ENCODE assay signal across 9 cellular contexts in the genomic region with DNA sequence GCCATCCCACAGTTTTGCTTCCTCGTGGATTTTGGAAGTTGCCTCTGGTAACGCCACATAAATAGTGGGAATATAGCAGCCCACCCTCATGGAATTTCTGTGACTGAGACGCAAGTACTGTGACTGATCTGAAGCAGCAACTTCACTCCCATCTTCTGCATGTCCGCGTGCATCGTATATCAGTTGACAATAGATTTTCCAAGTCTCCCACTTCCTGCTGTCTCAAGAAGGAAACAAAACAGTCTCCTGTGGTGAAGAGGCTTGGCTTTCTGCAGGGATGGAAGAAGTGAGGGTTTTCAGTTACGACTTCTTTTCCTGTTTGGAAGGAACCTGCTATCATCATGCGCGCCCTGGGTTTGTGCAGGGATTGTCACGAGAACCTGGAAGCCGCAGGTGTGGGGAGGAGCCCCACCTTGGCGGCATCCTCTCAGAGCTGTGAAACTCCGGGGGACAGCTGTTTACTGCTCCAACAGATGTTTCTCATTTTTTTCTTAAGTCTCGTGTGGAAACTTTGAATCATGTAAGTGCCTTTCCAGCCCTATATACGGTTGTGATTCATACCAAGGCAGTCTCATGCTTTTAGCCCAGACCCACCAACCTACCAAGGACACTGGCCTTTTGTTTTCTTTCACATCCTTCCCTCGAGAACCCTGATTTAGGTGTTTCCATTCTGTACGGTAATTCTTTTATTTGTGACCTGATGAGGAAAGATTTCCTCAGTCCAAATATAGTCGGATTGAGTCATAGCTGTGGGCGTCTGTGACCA. TPM values are rescaled to one million over a fixed set of nuclear protein-coding genes. Genes with fewer than 3 reads are reported as not detected.
DNase-seq lines count a peak whose midpoint lies in the region; ATAC-seq and TF ChIP-seq lines count a peak whose summit lies in the region.
"Had no signal": no experiment of that assay in that cellular context is flagged by ENCODE, and none has a peak within 500 bp of the region (broad histone marks: within the 10 kb centered on the region; RNA-seq: fewer than 3 reads in every experiment).

No MANE protein-coding gene starts in this region.

- H3F3A ChIP-seq in GM23338 (replicated peaks; ENCODE audit: low read depth): no peaks in the 10 kb centered on the region; the same call in 1 of the 2 replicates

- ATAC-seq in left lobe of liver: no peak
- ATAC-seq in GM23338: no peak; the same call in 2 of the 3 replicates
- ATAC-seq in GM18907 (IDR thresholded peaks at IDR 0.05; ENCODE audit: unreplicated experiment): no peak
- no peak for ATAC-seq in HG02884 (IDR thresholded peaks at IDR 0.05; ENCODE audit: unreplicated experiment)

- no peak overlapping the region for H2AFZ ChIP-seq in GM23338

- intact Hi-C loops in colonic mucosa (cut with DNase I): no loop called here

- TF ChIP-seq CTCF in colonic mucosa (IDR thresholded peaks at IDR 0.05) (no peak), GM23338 (conservative IDR thresholded peaks at IDR 0.05; ENCODE audit: low read depth in 2 of 2) (no peak)

- peaks cover 12% of the 10 kb centered on the region for H3K27me3 Mint-ChIP-seq in GM23338 (ENCODE audit: insufficient read depth, low read depth, poor library complexity)
- H3K27me3 Mint-ChIP-seq: IgD-negative memory B cell had no signal

- H3K4me3 Mint-ChIP-seq in GM23338: no peak overlapping the region

- H3K4me1 ChIP-seq in colonic mucosa: no peaks in the 10 kb centered on the region
- no peaks in the 10 kb centered on the region for H3K4me1 ChIP-seq in GM23338 (ENCODE audit: insufficient read depth)

- H4K20me1 ChIP-seq in GM23338 (replicated peaks; ENCODE audit: insufficient read depth): no peaks in the 10 kb centered on the region

- peaks cover 2% of the 10 kb centered on the region; the same call in 2 of the 3 replicates for H3K36me3 Mint-ChIP-seq in GM23338 (ENCODE audit: low read depth)

- no peak overlapping the region for H3K27ac Mint-ChIP-seq in GM23338
- H3K27ac Mint-ChIP-seq: IgD-negative memory B cell had no signal

- H3K4me3 ChIP-seq in colonic mucosa (no peak overlapping the region), GM23338 (no peak overlapping the region)

- H3K36me3 ChIP-seq in colonic mucosa (no peaks in the 10 kb centered on the region), GM23338 (ENCODE audit: insufficient read depth) (no peaks in the 10 kb centered on the region)

- no peak overlapping the region for H3K9ac ChIP-seq in colonic mucosa (ENCODE audit: low read depth in 2 of 2, low read length in 2 of 2)

- peaks cover 8% of the 10 kb centered on the region; the same call in 2 of the 3 replicates for H3K9me3 Mint-ChIP-seq in GM23338
- H3K9me3 Mint-ChIP-seq: IgD-negative memory B cell had no signal

- H3K79me2 ChIP-seq in GM23338 (replicated peaks; ENCODE audit: insufficient read depth): no peaks in the 10 kb centered on the region

- no peak overlapping the region for H3K4me2 ChIP-seq in GM23338

- H3K4me1 Mint-ChIP-seq in GM23338: peaks cover 24% of the 10 kb centered on the region

- peak; percentile 45 for DNase-seq in GM03348 (ENCODE audit: low spot score)
- peak; percentile 94 for DNase-seq in SK-MEL-5 (ENCODE audit: low read depth, low spot score)
- DNase-seq in colonic mucosa: peak; percentile 17
- DNase-seq in smooth muscle cell of the brain vasculature (ENCODE audit: low read depth, low spot score): peak; percentile 55
- no peak for DNase-seq in left lobe of liver (ENCODE audit: low spot score)
- no peak for DNase-seq in GM23338 (ENCODE audit: low spot score)

- H3K9me3 ChIP-seq in colonic mucosa: no peaks in the 10 kb centered on the region

- no peaks in the 10 kb centered on the region for H3K9me2 ChIP-seq in GM23338 (ENCODE audit: insufficient read depth)

- no peaks in the 10 kb centered on the region for H3K27me3 ChIP-seq in colonic mucosa
- H3K27me3 ChIP-seq in GM23338 (ENCODE audit: insufficient read depth): no peaks in the 10 kb centered on the region

- H3K27ac ChIP-seq in colonic mucosa (no peak overlapping the region), GM23338 (ENCODE audit: low read depth) (no peak overlapping the region; the same call in 1 of the 2 replicates)

- in situ Hi-C loops in SK-MEL-5 (cut with HindIII; ENCODE audit: low pct_unique_long_range_greater_than_20kb, low sequenced_read_pairs): no loop called here

TF ChIP-seq in GM23338, 12 proteins besides CTCF, POLR2A, EP300 and RAD21:
- TF ChIP-seq JUNB (IDR thresholded peaks at IDR 0.05; ENCODE audit: unreplicated experiment) (no peak), EZH2 (IDR thresholded peaks at IDR 0.05; ENCODE audit: low read depth, unreplicated experiment) (no peak)
- TF ChIP-seq, protein P1, sequence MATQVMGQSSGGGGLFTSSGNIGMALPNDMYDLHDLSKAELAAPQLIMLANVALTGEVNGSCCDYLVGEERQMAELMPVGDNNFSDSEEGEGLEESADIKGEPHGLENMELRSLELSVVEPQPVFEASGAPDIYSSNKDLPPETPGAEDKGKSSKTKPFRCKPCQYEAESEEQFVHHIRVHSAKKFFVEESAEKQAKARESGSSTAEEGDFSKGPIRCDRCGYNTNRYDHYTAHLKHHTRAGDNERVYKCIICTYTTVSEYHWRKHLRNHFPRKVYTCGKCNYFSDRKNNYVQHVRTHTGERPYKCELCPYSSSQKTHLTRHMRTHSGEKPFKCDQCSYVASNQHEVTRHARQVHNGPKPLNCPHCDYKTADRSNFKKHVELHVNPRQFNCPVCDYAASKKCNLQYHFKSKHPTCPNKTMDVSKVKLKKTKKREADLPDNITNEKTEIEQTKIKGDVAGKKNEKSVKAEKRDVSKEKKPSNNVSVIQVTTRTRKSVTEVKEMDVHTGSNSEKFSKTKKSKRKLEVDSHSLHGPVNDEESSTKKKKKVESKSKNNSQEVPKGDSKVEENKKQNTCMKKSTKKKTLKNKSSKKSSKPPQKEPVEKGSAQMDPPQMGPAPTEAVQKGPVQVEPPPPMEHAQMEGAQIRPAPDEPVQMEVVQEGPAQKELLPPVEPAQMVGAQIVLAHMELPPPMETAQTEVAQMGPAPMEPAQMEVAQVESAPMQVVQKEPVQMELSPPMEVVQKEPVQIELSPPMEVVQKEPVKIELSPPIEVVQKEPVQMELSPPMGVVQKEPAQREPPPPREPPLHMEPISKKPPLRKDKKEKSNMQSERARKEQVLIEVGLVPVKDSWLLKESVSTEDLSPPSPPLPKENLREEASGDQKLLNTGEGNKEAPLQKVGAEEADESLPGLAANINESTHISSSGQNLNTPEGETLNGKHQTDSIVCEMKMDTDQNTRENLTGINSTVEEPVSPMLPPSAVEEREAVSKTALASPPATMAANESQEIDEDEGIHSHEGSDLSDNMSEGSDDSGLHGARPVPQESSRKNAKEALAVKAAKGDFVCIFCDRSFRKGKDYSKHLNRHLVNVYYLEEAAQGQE (IDR thresholded peaks at IDR 0.05; ENCODE audit: unreplicated experiment): no peak

RNA-seq across cellular contexts. Expression of a gene that starts 57.5 kb away (rescaled TPM):
- 558 and 643 TPM in 2 replicates for total RNA-seq in SK-MEL-5 (2014; rRNA removed; shearing (Covaris generic))
- polyA plus RNA-seq in SK-MEL-5 (2015; cell fraction: cytosol; rRNA removed): 337 and 389 TPM in 2 replicates
- polyA plus RNA-seq in SK-MEL-5 (2015; cell fraction: nucleus; rRNA removed): 252 and 324 TPM in 2 replicates
- total RNA-seq in colonic mucosa (10 to 100 TPM; 77.1 to 79.1 TPM), left lobe of liver (24.9 TPM)
- total RNA-seq in GM23338 (2014; rRNA removed; shearing (Covaris generic)): 29.3 and 30.1 TPM in 2 replicates
- 21.8 and 24.1 TPM in 2 replicates for polyA plus RNA-seq in GM23338 (2016; fragmentation: Nextera tagmentation; extraction: Ambion mirVana)

Comparison
In these comparisons a context has a peak if more than half of its experiments do, and no peak if none do; other contexts are left out.
1. DNase-seq: peak in GM03348 (single experiment), SK-MEL-5 (single experiment), colonic mucosa (single experiment) and smooth muscle cell of the brain vasculature (single experiment); none in left lobe of liver (single experiment) and GM23338 (single experiment).